Comparison of ENCODE assay signal across 24 cellular contexts in the genomic region with DNA sequence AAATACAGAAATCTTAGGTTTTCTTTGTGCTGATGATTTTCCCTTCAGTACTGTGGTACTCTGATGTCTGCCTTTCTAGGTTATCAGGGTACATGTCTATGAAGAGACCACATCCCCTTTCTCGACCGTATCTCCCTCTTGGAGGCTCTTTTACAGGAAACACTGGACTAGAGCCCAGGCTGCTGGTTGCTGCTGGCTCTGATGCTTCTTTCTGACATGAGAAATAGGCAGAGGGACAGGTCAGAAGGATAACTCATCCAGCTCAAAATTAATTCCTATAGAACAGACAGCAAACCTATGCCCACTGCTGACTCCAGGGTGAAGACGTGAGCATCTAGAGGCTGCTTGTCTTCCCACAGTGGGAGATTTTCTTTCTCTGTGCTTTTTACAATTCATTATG.
DNase-seq lines count a peak whose midpoint lies in the region; ATAC-seq, FAIRE-seq and TF ChIP-seq lines count a peak whose summit lies in the region.
"Had no signal": no experiment of that assay in that cellular context is flagged by ENCODE, and none has a peak within 500 bp of the region (broad histone marks: within the 10 kb centered on the region; RNA-seq: fewer than 3 reads in every experiment).

No MANE protein-coding gene starts in this region.

- no peaks in the 10 kb centered on the region for H3K27me3 ChIP-seq in astrocyte (ENCODE audit: insufficient read depth, low read length)
- H3K27me3 ChIP-seq in gastroesophageal sphincter: no peaks in the 10 kb centered on the region
- no peaks in the 10 kb centered on the region for H3K27me3 ChIP-seq in foreskin keratinocyte
- H3K27me3 ChIP-seq: brain microvascular endothelial cell, colonic mucosa, sigmoid colon had no signal

- DNase-seq in CMK (ENCODE audit: low read depth) (peak; percentile 4), NCI-H446 (lab: John Stamatoyannopoulos, UW) (peak; percentile 29 to 63), astrocyte (ENCODE audit: low read depth) (peak; percentile 68), iris pigment epithelial cell (ENCODE audit: low read depth) (peak; percentile 44), foreskin keratinocyte (no peak)
- DNase-seq: activated CD4-positive, alpha-beta T cell treated with anti-CD3 and anti-CD28 coated beads, Interleukin-2, amount 10 ng/mL, durations not matched to agents 7 days and 5 days; activated naive CD8-positive, alpha-beta T cell treated with anti-CD3 and anti-CD28 coated beads, Interleukin-2, amount 10 ng/mL, durations not matched to agents 7 days and 5 days; colonic mucosa; endodermal cell; H9; natural killer cell; NCI-H1436 treated with DMSO at 0.1 percent for 48 hours; NCI-H748 treated with DMSO at 0.1 percent for 48 hours; Right ventricle myocardium superior; sigmoid colon had no signal

- H2AFZ ChIP-seq in astrocyte (ENCODE audit: low read depth, low read length): no peak overlapping the region
- H2AFZ ChIP-seq: parathyroid adenoma had no signal

- H3K4me1 Mint-ChIP-seq in astrocyte (ENCODE audit: low read depth, unreplicated experiment): no peaks in the 10 kb centered on the region
- H3K4me1 Mint-ChIP-seq: activated CD4-positive, alpha-beta T cell treated with anti-CD3 and anti-CD28 coated beads, Interleukin-2, amount 10 ng/mL, durations not matched to agents 7 days and 5 days; activated naive CD8-positive, alpha-beta T cell treated with anti-CD3 and anti-CD28 coated beads, Interleukin-2, amount 10 ng/mL, durations not matched to agents 7 days and 5 days; endodermal cell; H9; natural killer cell had no signal

- ATAC-seq in gastroesophageal sphincter (no peak), HG03196 (IDR thresholded peaks at IDR 0.05; ENCODE audit: unreplicated experiment) (no peak), GM19395 (IDR thresholded peaks at IDR 0.05; ENCODE audit: unreplicated experiment) (no peak), foreskin keratinocyte (no peak)
- ATAC-seq: left lobe of liver, natural killer cell had no signal

- no peak for TF ChIP-seq POLR2A in gastroesophageal sphincter (IDR thresholded peaks at IDR 0.05)

- H3K9ac ChIP-seq in astrocyte (ENCODE audit: low read length): no peak overlapping the region
- H3K9ac ChIP-seq: parathyroid adenoma had no signal

- no peaks in the 10 kb centered on the region for H3K36me3 ChIP-seq in astrocyte (ENCODE audit: insufficient read depth, low read length)
- no peaks in the 10 kb centered on the region for H3K36me3 ChIP-seq in gastroesophageal sphincter
- H3K36me3 ChIP-seq: brain microvascular endothelial cell, colonic mucosa, sigmoid colon had no signal

- H3K36me3 Mint-ChIP-seq in astrocyte (ENCODE audit: low read depth, unreplicated experiment): no peaks in the 10 kb centered on the region
- H3K36me3 Mint-ChIP-seq: activated naive CD8-positive, alpha-beta T cell treated with anti-CD3 and anti-CD28 coated beads, Interleukin-2, amount 10 ng/mL, durations not matched to agents 7 days and 5 days; natural killer cell had no signal

- H3K9me3 ChIP-seq in astrocyte (ENCODE audit: insufficient read depth, low read depth, low read length) (no peaks in the 10 kb centered on the region), gastroesophageal sphincter (no peaks in the 10 kb centered on the region)
- H3K9me3 ChIP-seq: colonic mucosa, sigmoid colon had no signal

- no peaks in the 10 kb centered on the region for H3K27me3 Mint-ChIP-seq in astrocyte (ENCODE audit: low read depth, unreplicated experiment)
- H3K27me3 Mint-ChIP-seq: activated naive CD8-positive, alpha-beta T cell treated with anti-CD3 and anti-CD28 coated beads, Interleukin-2, amount 10 ng/mL, durations not matched to agents 7 days and 5 days had no signal

- H3K9me3 Mint-ChIP-seq in astrocyte (ENCODE audit: unreplicated experiment): peaks cover 3% of the 10 kb centered on the region
- H3K9me3 Mint-ChIP-seq: activated CD4-positive, alpha-beta T cell treated with anti-CD3 and anti-CD28 coated beads, Interleukin-2, amount 10 ng/mL, durations not matched to agents 7 days and 5 days had no signal

- H3K4me2 ChIP-seq in astrocyte (ENCODE audit: low read length): peak overlapping the region; percentile 21

- TF ChIP-seq CTCF in astrocyte (IDR thresholded peaks at IDR 0.05; ENCODE audit: insufficient read depth, low read depth, low read length): no peak
- TF ChIP-seq CTCF in gastroesophageal sphincter (IDR thresholded peaks at IDR 0.05): no peak
- no peak for TF ChIP-seq CTCF in foreskin keratinocyte (conservative IDR thresholded peaks at IDR 0.05)

- FAIRE-seq in astrocyte (lab: Jason Lieb, UNC): no peak
- FAIRE-seq: TTC549, urothelium cell line had no signal

- no peak overlapping the region for H3K4me3 Mint-ChIP-seq in astrocyte (ENCODE audit: unreplicated experiment)
- H3K4me3 Mint-ChIP-seq: activated CD4-positive, alpha-beta T cell treated with anti-CD3 and anti-CD28 coated beads, Interleukin-2, amount 10 ng/mL, durations not matched to agents 7 days and 5 days; activated naive CD8-positive, alpha-beta T cell treated with anti-CD3 and anti-CD28 coated beads, Interleukin-2, amount 10 ng/mL, durations not matched to agents 7 days and 5 days; endodermal cell; H9; natural killer cell had no signal

- TF ChIP-seq EP300 in gastroesophageal sphincter (IDR thresholded peaks at IDR 0.05): no peak

- no peak overlapping the region for H3K27ac Mint-ChIP-seq in astrocyte (ENCODE audit: unreplicated experiment)
- H3K27ac Mint-ChIP-seq: activated CD4-positive, alpha-beta T cell treated with anti-CD3 and anti-CD28 coated beads, Interleukin-2, amount 10 ng/mL, durations not matched to agents 7 days and 5 days; activated naive CD8-positive, alpha-beta T cell treated with anti-CD3 and anti-CD28 coated beads, Interleukin-2, amount 10 ng/mL, durations not matched to agents 7 days and 5 days; endodermal cell; H9; natural killer cell had no signal

- H3K4me1 ChIP-seq in astrocyte (ENCODE audit: insufficient read depth, low read length): peaks cover 5% of the 10 kb centered on the region
- peaks cover 0 to 7% (median 0%) of the 10 kb centered on the region in 3 donors for H3K4me1 ChIP-seq in gastroesophageal sphincter
- H3K4me1 ChIP-seq in foreskin keratinocyte: no peaks in the 10 kb centered on the region
- H3K4me1 ChIP-seq: colonic mucosa, parathyroid adenoma, sigmoid colon had no signal

- H3K4me3 ChIP-seq in astrocyte (ENCODE audit: insufficient read depth, low read depth, low read length) (no peak overlapping the region), gastroesophageal sphincter (no peak overlapping the region)
- H3K4me3 ChIP-seq: colonic mucosa, sigmoid colon had no signal

- WGBS in gastroesophageal sphincter (ENCODE audit: low coverage in 1 of 2), 2 donors: 33 to 80% methylated on average over 1 to 3 of the region's 3 CpGs

- H3K27ac ChIP-seq in astrocyte (ENCODE audit: low read depth, low read length) (peak overlapping the region; percentile 18), gastroesophageal sphincter (no peak overlapping the region), foreskin keratinocyte (no peak overlapping the region)
- H3K27ac ChIP-seq: brain microvascular endothelial cell, C4-2B, colonic mucosa, parathyroid adenoma, sigmoid colon had no signal

- no peaks in the 10 kb centered on the region for H4K20me1 ChIP-seq in astrocyte (ENCODE audit: insufficient read depth, low read length)

- H3K79me2 ChIP-seq in astrocyte (ENCODE audit: insufficient read depth, low read length): no peaks in the 10 kb centered on the region
- H3K79me2 ChIP-seq: parathyroid adenoma had no signal

Comparison
In these comparisons a context has a peak if more than half of its experiments do, and no peak if none do; other contexts are left out.
1. DNase-seq: peak in CMK (single experiment), NCI-H446 (2 of 2), astrocyte (single experiment) and iris pigment epithelial cell (single experiment); none in foreskin keratinocyte (0 of 2).